Comparison of ENCODE assay signal across 9 cellular contexts in the genomic region with DNA sequence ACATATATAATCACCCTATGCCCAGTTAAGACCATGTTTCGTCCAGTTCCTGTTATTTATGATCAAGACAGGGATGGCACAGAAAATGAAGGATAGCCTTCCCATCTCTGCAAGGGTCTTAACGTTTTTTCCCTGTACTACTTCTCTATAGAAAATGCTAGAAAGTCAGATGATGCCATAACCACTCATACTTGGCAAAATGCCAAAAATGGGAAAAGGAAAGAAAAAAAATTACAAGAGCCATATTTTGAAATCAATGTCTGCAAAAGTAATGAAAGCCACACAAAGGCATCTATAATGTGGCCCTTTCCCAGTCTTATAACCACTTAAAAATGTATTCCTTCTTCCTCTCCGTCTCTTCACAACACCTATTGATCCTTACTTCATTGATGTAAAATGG. TPM values are rescaled to one million over a fixed set of nuclear protein-coding genes. Genes with fewer than 3 reads are reported as not detected.
A peak's percentile ranks its signal among the peaks of the same experiment; 100 is the strongest.
DNase-seq lines count a peak whose midpoint lies in the region; ATAC-seq and TF ChIP-seq lines count a peak whose summit lies in the region.
"Had no signal": no experiment of that assay in that cellular context is flagged by ENCODE, and none has a peak within 500 bp of the region (broad histone marks: within the 10 kb centered on the region; RNA-seq: fewer than 3 reads in every experiment).

No MANE protein-coding gene starts in this region.

- no peak for TF ChIP-seq POLR2A in gastrocnemius medialis (IDR thresholded peaks at IDR 0.05)

- TF ChIP-seq CTCF in chondrocyte (IDR thresholded peaks at IDR 0.05) (no peak), gastrocnemius medialis (IDR thresholded peaks at IDR 0.05 in 4 of 5, conservative IDR thresholded peaks at IDR 0.05 in 1 of 5) (no peak)

- in situ Hi-C loops in gastrocnemius medialis (cut with MboI; ENCODE audit: low sequenced_read_pairs in 4 of 4), result no loop called here

- H3K9me3 ChIP-seq in gastrocnemius medialis, result no peaks in the 10 kb centered on the region

- peak overlapping the region; percentile 98 for H3K27ac Mint-ChIP-seq in activated CD4-positive, alpha-beta T cell treated with anti-CD3 and anti-CD28 coated beads, Interleukin-2, amount 10 ng/mL, durations not matched to agents 24 days and 14 days
- H3K27ac Mint-ChIP-seq in chondrocyte (ENCODE audit: unreplicated experiment), result peak overlapping the region; percentile 58

- H3K4me3 Mint-ChIP-seq in activated CD4-positive, alpha-beta T cell treated with anti-CD3 and anti-CD28 coated beads, Interleukin-2, amount 10 ng/mL, durations not matched to agents 24 days and 14 days, result peak overlapping the region; percentile 88
- peak overlapping the region; percentile 26 for H3K4me3 Mint-ChIP-seq in chondrocyte (ENCODE audit: unreplicated experiment)

- peak overlapping the region; percentile 88 to 97 (median 96) for H3K27ac ChIP-seq in gastrocnemius medialis

- H3K27me3 Mint-ChIP-seq in activated CD4-positive, alpha-beta T cell treated with anti-CD3 and anti-CD28 coated beads, Interleukin-2, amount 10 ng/mL, durations not matched to agents 24 days and 14 days, result no peaks in the 10 kb centered on the region
- no peaks in the 10 kb centered on the region for H3K27me3 Mint-ChIP-seq in chondrocyte (ENCODE audit: low read depth)

- H3K36me3 ChIP-seq in gastrocnemius medialis, result no peaks in the 10 kb centered on the region

- H3K4me3 ChIP-seq in gastrocnemius medialis, result no peak overlapping the region

- DNase-seq in activated CD4-positive, alpha-beta T cell treated with anti-CD3 and anti-CD28 coated beads, Interleukin-2, amount 10 ng/mL, durations not matched to agents 24 days and 14 days, result no peak
- DNase-seq in activated CD4-positive, alpha-beta T cell treated with anti-CD3 and anti-CD28 coated beads, Interleukin-2, amount 50 U/mL, for 1 hour, result no peak
- DNase-seq in OCI-M1 (lab: John Stamatoyannopoulos, UW) (peak; percentile 77), chondrocyte (ENCODE audit: low spot score) (no peak), gastrocnemius medialis (no peak), hippocampal formation (lab: John Stamatoyannopoulos, UW) (no peak), Right ventricle myocardium superior (no peak)
- DNase-seq: stimulated activated CD4-positive, alpha-beta T cell treated with anti-CD3 and anti-CD28 coated beads, Interleukin-4, amount 100 ng/mL, for 1 hour had no signal

- ATAC-seq in gastrocnemius medialis, result no peak
- ATAC-seq in Right ventricle myocardium superior (ENCODE audit: poor library complexity), result no peak
- ATAC-seq in HG02642 (IDR thresholded peaks at IDR 0.05; ENCODE audit: poor library complexity, unreplicated experiment), result no peak

- intact Hi-C loops in activated CD4-positive, alpha-beta T cell treated with anti-CD3 and anti-CD28 coated beads, Interleukin-2, amount 10 ng/mL, durations not matched to agents 24 days and 14 days (cut with micrococcal nuclease), result no loop called here
- intact Hi-C loops in gastrocnemius medialis (cut with DNase I; ENCODE audit: low total_unique reads) (no loop called here), Right ventricle myocardium superior (cut with DNase I) (no loop called here)

- H3K9me3 Mint-ChIP-seq in activated CD4-positive, alpha-beta T cell treated with anti-CD3 and anti-CD28 coated beads, Interleukin-2, amount 10 ng/mL, durations not matched to agents 24 days and 14 days, result no peaks in the 10 kb centered on the region
- H3K9me3 Mint-ChIP-seq in chondrocyte (ENCODE audit: low read depth), result no peaks in the 10 kb centered on the region

- H3K36me3 Mint-ChIP-seq in activated CD4-positive, alpha-beta T cell treated with anti-CD3 and anti-CD28 coated beads, Interleukin-2, amount 10 ng/mL, durations not matched to agents 24 days and 14 days (ENCODE audit: low read depth), result peaks cover 15% of the 10 kb centered on the region
- peaks cover 2% of the 10 kb centered on the region for H3K36me3 Mint-ChIP-seq in chondrocyte (ENCODE audit: low read depth)

- peaks cover 27 to 28% of the 10 kb centered on the region in 2 donors for H3K4me1 ChIP-seq in gastrocnemius medialis

- H3K27me3 ChIP-seq in gastrocnemius medialis, result no peaks in the 10 kb centered on the region

- peaks cover 32% of the 10 kb centered on the region for H3K4me1 Mint-ChIP-seq in activated CD4-positive, alpha-beta T cell treated with anti-CD3 and anti-CD28 coated beads, Interleukin-2, amount 10 ng/mL, durations not matched to agents 24 days and 14 days
- peaks cover 47% of the 10 kb centered on the region for H3K4me1 Mint-ChIP-seq in chondrocyte (ENCODE audit: low read depth)

RNA-seq across cellular contexts. Expression of a gene that starts 1.8 kb away (rescaled TPM):
- total RNA-seq in activated CD4-positive, alpha-beta T cell treated with anti-CD3 and anti-CD28 coated beads, Interleukin-2, amount 10 ng/mL, durations not matched to agents 24 days and 14 days, result 63.3 and 68.9 TPM in 2 replicates
- total RNA-seq in chondrocyte (70.5 to 79.7 TPM (median 75.2 TPM) in 3 replicates), gastrocnemius medialis (100 to 1,000 TPM; 159 to 334 (median 198) TPM), Right ventricle myocardium superior (42.7 TPM)

RNA-seq across cellular contexts. Expression of a gene that starts 7.6 kb away (rescaled TPM):
- total RNA-seq in activated CD4-positive, alpha-beta T cell treated with anti-CD3 and anti-CD28 coated beads, Interleukin-2, amount 10 ng/mL, durations not matched to agents 24 days and 14 days, result 717 and 752 TPM in 2 replicates
- total RNA-seq in chondrocyte (1,367 to 2,282 TPM (median 2,236 TPM) in 3 replicates), gastrocnemius medialis (100 to 1,000 TPM; 159 to 324 (median 202) TPM), Right ventricle myocardium superior (513 TPM)

RNA-seq across cellular contexts. Expression of a gene that starts 22.5 kb away (rescaled TPM):
- 155 and 158 TPM in 2 replicates for total RNA-seq in activated CD4-positive, alpha-beta T cell treated with anti-CD3 and anti-CD28 coated beads, Interleukin-2, amount 10 ng/mL, durations not matched to agents 24 days and 14 days
- total RNA-seq in chondrocyte (127 to 155 TPM (median 144 TPM) in 3 replicates), gastrocnemius medialis (10 to 100 TPM; 45.9 to 77.7 (median 62.1) TPM), Right ventricle myocardium superior (27.0 TPM)

RNA-seq across cellular contexts. Expression of a gene that starts 32.5 kb away (rescaled TPM):
- 8.9 and 11.2 TPM in 2 replicates for total RNA-seq in activated CD4-positive, alpha-beta T cell treated with anti-CD3 and anti-CD28 coated beads, Interleukin-2, amount 10 ng/mL, durations not matched to agents 24 days and 14 days
- total RNA-seq in chondrocyte, result 5.0 to 11.2 TPM (median 8.0 TPM) in 3 replicates
- total RNA-seq in gastrocnemius medialis, result 1 to 10 TPM; 3.1 to 9.1 (median 3.7) TPM
- 5.8 TPM for total RNA-seq in Right ventricle myocardium superior

RNA-seq across cellular contexts. Expression of a gene that starts 34.1 kb away (rescaled TPM):
- 3,831 and 3,993 TPM in 2 replicates for total RNA-seq in activated CD4-positive, alpha-beta T cell treated with anti-CD3 and anti-CD28 coated beads, Interleukin-2, amount 10 ng/mL, durations not matched to agents 24 days and 14 days
- total RNA-seq in chondrocyte (2,552 to 3,030 TPM (median 2,631 TPM) in 3 replicates), gastrocnemius medialis (1,000 to 10,000 TPM; 1,323 to 2,217 (median 1,977) TPM), Right ventricle myocardium superior (1,888 TPM)
